Comparison of ENCODE assay signal across 11 cellular contexts in the genomic region with DNA sequence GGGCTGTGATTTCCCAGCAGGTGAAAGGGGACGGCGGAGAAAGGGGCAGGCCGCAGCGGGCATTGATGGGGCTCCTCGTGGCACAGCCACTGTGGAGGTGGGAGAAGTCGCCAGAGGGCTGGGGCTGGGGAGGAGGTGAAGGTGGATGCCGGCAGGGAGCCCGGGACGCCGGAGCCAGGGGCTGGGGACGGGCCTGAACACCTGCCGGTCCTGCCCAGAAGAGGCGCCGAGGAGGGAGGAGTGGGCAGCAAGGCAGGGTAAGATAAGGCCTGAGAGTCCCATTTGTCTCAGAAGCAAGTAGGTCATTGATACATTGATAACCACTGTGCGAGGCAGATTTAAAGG. TPM values are rescaled to one million over a fixed set of nuclear protein-coding genes. Genes with fewer than 3 reads are reported as not detected.
DNase-seq lines count a peak whose midpoint lies in the region; ATAC-seq and TF ChIP-seq lines count a peak whose summit lies in the region.
"Had no signal": no experiment of that assay in that cellular context is flagged by ENCODE, and none has a peak within 500 bp of the region (broad histone marks: within the 10 kb centered on the region; RNA-seq: fewer than 3 reads in every experiment).

No MANE protein-coding gene starts in this region.

- H3K27ac ChIP-seq in RWPE2 (ENCODE audit: poor library complexity, severe bottlenecking) (no peak overlapping the region), tibial nerve (peak overlapping the region in 3 of 4 donors; percentile 69 to 85 (median 72))

- no peak for TF ChIP-seq EP300 in tibial nerve (IDR thresholded peaks at IDR 0.05)

- ATAC-seq in RWPE2 (ENCODE audit: low read depth) (no peak; the same call in 2 of the 3 replicates), mucosa of descending colon (peak; percentile 14), HG02759 (IDR thresholded peaks at IDR 0.05; ENCODE audit: unreplicated experiment) (no peak), GM18511 (IDR thresholded peaks at IDR 0.05; ENCODE audit: unreplicated experiment) (no peak)
- ATAC-seq: HCT116 had no signal

- H3K27me3 ChIP-seq in RWPE2 (ENCODE audit: insufficient read depth, poor library complexity, severe bottlenecking) (no peaks in the 10 kb centered on the region), tibial nerve (no peaks in the 10 kb centered on the region)
- H3K27me3 ChIP-seq: pancreas had no signal

- DNase-seq in RWPE2 (ENCODE audit: low spot score), result no peak
- DNase-seq in epithelial cell of esophagus (ENCODE audit: low read depth), result no peak
- DNase-seq in mucosa of descending colon, result peak in 1 of 3 donors; percentile 59
- no peak for DNase-seq in tibial nerve (ENCODE audit: low spot score in 2 of 2)
- no peak for DNase-seq in central memory CD4-positive, alpha-beta T cell
- DNase-seq: stimulated activated naive CD8-positive, alpha-beta T cell treated with anti-CD3 and anti-CD28 coated beads, Interleukin-15, amount 100 ng/mL, for 72 hours had no signal

- intact Hi-C loops in mucosa of descending colon (cut with DNase I, micrococcal nuclease), result no loop called here

- H3K36me3 ChIP-seq in RWPE2 (ENCODE audit: low read depth), result no peaks in the 10 kb centered on the region
- no peaks in the 10 kb centered on the region for H3K36me3 ChIP-seq in mucosa of descending colon (ENCODE audit: low read depth)
- H3K36me3 ChIP-seq in tibial nerve, result peaks cover 0 to 39% (median 0%) of the 10 kb centered on the region in 3 donors
- H3K36me3 ChIP-seq: pancreas had no signal

- no peak for TF ChIP-seq CTCF in RWPE2 (IDR thresholded peaks at IDR 0.05; ENCODE audit: poor library complexity, severe bottlenecking)
- TF ChIP-seq CTCF in epithelial cell of esophagus (IDR thresholded peaks at IDR 0.05; ENCODE audit: insufficient read depth, low read depth, low read length, missing control alignments), result no peak
- TF ChIP-seq CTCF in mucosa of descending colon (IDR thresholded peaks at IDR 0.05), result no peak
- TF ChIP-seq CTCF in tibial nerve (IDR thresholded peaks at IDR 0.05), result no peak

- H3K4me3 ChIP-seq in RWPE2 (ENCODE audit: severe bottlenecking) (peak overlapping the region; percentile 42), epithelial cell of esophagus (ENCODE audit: low read length) (peak overlapping the region; percentile 41), mucosa of descending colon (peak overlapping the region; percentile 48), tibial nerve (peak overlapping the region; percentile 51 to 72 (median 64))

- 70 to 78% methylated on average over 15 of the region's 15 CpGs for WGBS in tibial nerve, 2 donors

- no peak for TF ChIP-seq POLR2A in tibial nerve (IDR thresholded peaks at IDR 0.05)

- no peaks in the 10 kb centered on the region for H3K4me1 ChIP-seq in RWPE2 (ENCODE audit: insufficient read depth, poor library complexity, severe bottlenecking)
- H3K4me1 ChIP-seq in mucosa of descending colon (ENCODE audit: low read depth), result peaks cover 11% of the 10 kb centered on the region
- peaks cover 0 to 33% (median 10%) of the 10 kb centered on the region in 4 donors for H3K4me1 ChIP-seq in tibial nerve

- H3K9me3 ChIP-seq in RWPE2 (ENCODE audit: severe bottlenecking) (no peaks in the 10 kb centered on the region), mucosa of descending colon (peaks cover 7% of the 10 kb centered on the region), tibial nerve (peaks cover 0 to 11% (median 0%) of the 10 kb centered on the region in 4 donors)
- H3K9me3 ChIP-seq: pancreas had no signal

RNA-seq across cellular contexts. Expression of a gene that starts 0.6 kb away (rescaled TPM):
- total RNA-seq in mucosa of descending colon (10 to 100 TPM; 42.7 to 72.0 (median 43.8) TPM), tibial nerve (1,000 to 10,000 TPM in 1 of 4 donors, 10 to 100 TPM in 3; 17.0 to 1,032 (median 80.4) TPM)
- total RNA-seq: HT1080 had no signal
